Comparison of ENCODE assay signal across 22 cellular contexts in the genomic region with DNA sequence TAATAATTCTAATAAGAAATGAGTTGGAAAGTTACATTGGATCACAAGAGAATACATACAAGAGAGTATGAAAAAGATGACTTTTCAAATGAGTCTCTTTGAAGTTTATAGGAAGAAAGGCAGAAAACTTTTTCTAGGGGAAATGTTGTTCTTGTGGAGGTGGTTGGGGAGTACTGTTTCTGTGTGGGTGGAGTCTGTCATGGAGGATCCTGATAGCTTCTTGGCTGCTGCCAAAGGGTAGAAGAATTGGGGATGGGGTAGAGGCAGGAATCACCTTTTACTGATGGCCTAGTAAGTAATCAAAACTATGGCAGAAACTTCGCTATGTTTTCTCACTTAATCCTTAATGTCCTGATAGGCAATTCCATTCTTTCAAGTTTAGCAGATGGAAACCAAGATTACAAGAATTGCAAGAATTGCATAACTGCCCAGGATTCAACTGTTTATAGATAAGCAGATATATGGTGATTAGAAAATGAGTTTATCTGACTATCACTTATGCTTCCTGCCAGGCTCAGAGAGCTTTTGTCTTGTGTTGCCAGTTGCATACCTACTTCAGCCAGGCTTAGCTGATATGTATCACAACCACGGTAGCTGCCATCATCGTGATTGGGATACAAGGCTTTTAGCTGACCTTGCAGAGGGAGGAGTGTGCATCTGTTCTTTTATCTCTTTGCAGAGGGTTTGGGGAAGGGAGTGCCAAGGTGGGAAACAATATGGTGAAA.
"Had no signal": no experiment of that assay in that cellular context is flagged by ENCODE, and none has a peak within 500 bp of the region (broad histone marks: within the 10 kb centered on the region; RNA-seq: fewer than 3 reads in every experiment).

No MANE protein-coding gene starts in this region.

- H3K4me2 ChIP-seq: hepatocyte had no signal

- H3K27me3 ChIP-seq: esophagus squamous epithelium, hepatocyte, ovary, stomach, transverse colon had no signal

- DNase-seq: effector memory CD8-positive, alpha-beta T cell; esophagus squamous epithelium; foreskin fibroblast; left colon; left ventricle myocardium superior; mesenchymal stem cell; naive B cell; nephron progenitor cell; nucleus accumbens; ovary; right cardiac atrium; small intestine; stimulated activated CD4-positive, alpha-beta T cell treated with anti-CD3 and anti-CD28 coated beads, Interleukin-12 subunit alpha, Interleukin-12 subunit beta, amount 100 ng/mL, for 4 hours; stimulated activated naive CD4-positive, alpha-beta T cell; stomach; substantia nigra; transverse colon had no signal

- H3K36me3 Mint-ChIP-seq: naive B cell had no signal

- H3K4me1 ChIP-seq: esophagus squamous epithelium, stomach, transverse colon had no signal

- H3K9me3 ChIP-seq: esophagus squamous epithelium, ovary, stomach, thoracic aorta, transverse colon had no signal

- H3K27me3 Mint-ChIP-seq: dendritic cell treated with granulocyte-macrophage colony-stimulating factor and Interleukin-4, amounts not matched to agents 40 ng/mL and 50 ng/mL, for 4 days; effector memory CD8-positive, alpha-beta T cell; naive B cell; progenitor cell of endocrine pancreas had no signal

- H3K79me2 ChIP-seq: hepatocyte had no signal

- ATAC-seq: effector memory CD8-positive, alpha-beta T cell; left colon; left ventricle myocardium superior; right cardiac atrium had no signal

- H3K4me1 Mint-ChIP-seq: naive B cell, nephron progenitor cell had no signal

- H2AFZ ChIP-seq: hepatocyte had no signal

- H3K9me3 Mint-ChIP-seq: dendritic cell treated with granulocyte-macrophage colony-stimulating factor and Interleukin-4, amounts not matched to agents 40 ng/mL and 50 ng/mL, for 4 days; effector memory CD8-positive, alpha-beta T cell; nephron progenitor cell had no signal

- H3K4me3 ChIP-seq: esophagus squamous epithelium, hepatocyte, lung, ovary, stomach, thoracic aorta, transverse colon had no signal

- H3K4me3 Mint-ChIP-seq: dendritic cell treated with granulocyte-macrophage colony-stimulating factor and Interleukin-4, amounts not matched to agents 40 ng/mL and 50 ng/mL, for 4 days; effector memory CD8-positive, alpha-beta T cell; naive B cell; nephron progenitor cell had no signal

- H3K27ac Mint-ChIP-seq: dendritic cell treated with granulocyte-macrophage colony-stimulating factor and Interleukin-4, amounts not matched to agents 40 ng/mL and 50 ng/mL, for 4 days; effector memory CD8-positive, alpha-beta T cell; naive B cell; nephron progenitor cell; progenitor cell of endocrine pancreas had no signal

- H3K27ac ChIP-seq: esophagus squamous epithelium, hepatocyte, ovary, stomach, thoracic aorta, transverse colon had no signal

- H3K36me3 ChIP-seq: esophagus squamous epithelium, ovary, stomach, thoracic aorta, transverse colon had no signal
